8 cellular contexts compared by ENCODE assay signal in the genomic region with DNA sequence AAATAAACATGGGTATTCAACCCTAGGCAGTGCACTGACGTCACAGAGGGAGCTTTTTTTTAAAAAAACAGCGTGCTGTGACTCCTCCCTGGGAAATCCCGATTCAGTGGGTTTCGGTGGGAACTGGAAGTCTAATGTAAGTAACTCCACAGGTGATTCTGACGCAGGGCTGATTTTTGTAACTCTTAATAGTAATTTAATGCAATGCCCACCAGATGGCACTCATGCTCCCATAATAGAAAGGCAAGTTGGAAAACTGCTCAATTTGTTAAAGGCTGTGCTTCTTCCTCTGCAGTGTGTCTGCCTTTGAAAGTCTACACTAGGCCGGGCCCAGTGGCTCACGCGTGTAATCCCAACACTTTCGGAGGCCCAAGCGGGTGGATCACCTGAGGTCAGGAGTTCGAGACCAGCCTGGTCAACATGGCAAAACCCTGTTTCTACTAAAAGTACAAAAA. TPM values are rescaled to one million over a fixed set of nuclear protein-coding genes. Genes with fewer than 3 reads are reported as not detected.
DNase-seq lines count a peak whose midpoint lies in the region; ATAC-seq and TF ChIP-seq lines count a peak whose summit lies in the region.

No MANE protein-coding gene starts in this region.

- no peak overlapping the region for H3K4me2 ChIP-seq in H9 (ENCODE audit: insufficient read depth, insufficient read length, low read length)

- no peak overlapping the region for H3K14ac ChIP-seq in H9 (ENCODE audit: insufficient read depth, low read length)

- 0 out of 5 replicates have a peak overlapping the region, but pooled peaks of 1 of the 2 experiments have one; percentile 8 for H3K4me3 Mint-ChIP-seq in H9

- H3K23me2 ChIP-seq in H9 (ENCODE audit: insufficient read length, low read depth, low read length, poor library complexity, severe bottlenecking), result no peaks in the 10 kb centered on the region

- H2BK12ac ChIP-seq in H9 (ENCODE audit: insufficient read length, low read depth, low read length), result no peak overlapping the region

- H3K4me1 ChIP-seq in H9 (ENCODE audit: insufficient read depth, low read length) (no peaks in the 10 kb centered on the region), left ventricle myocardium inferior (peaks cover 25% of the 10 kb centered on the region)

- H3K27ac Mint-ChIP-seq in H9, result peak overlapping the region in 2 of 3 experiments; percentile 11 to 39; a peak in 2 of 7 replicates

- H2BK120ac ChIP-seq in H9 (ENCODE audit: low read depth, low read length, poor library complexity, severe bottlenecking), result no peak overlapping the region

- H4K91ac ChIP-seq in H9 (ENCODE audit: insufficient read length, low read depth, low read length), result no peak overlapping the region

- H2BK20ac ChIP-seq in H9 (ENCODE audit: low read depth, low read length, poor library complexity, severe bottlenecking), result no peak overlapping the region

- H4K8ac ChIP-seq in H9 (replicated peaks; ENCODE audit: insufficient read length, low read depth, low read length), result no peak overlapping the region

- H3K4me3 ChIP-seq in left ventricle myocardium inferior (peak overlapping the region; percentile 27), retinal pigment epithelial cell (ENCODE audit: low read length) (peak overlapping the region; percentile 53)

- peaks cover 3 to 5% (median 5%) of the 10 kb centered on the region in 3 experiments; a peak in 6 of 7 replicates for H3K36me3 Mint-ChIP-seq in H9 (ENCODE audit: insufficient read depth in 1 of 3, low read depth in 3 of 3)

- no peak overlapping the region for H2BK5ac ChIP-seq in H9 (ENCODE audit: insufficient read length, low read length)

- H3K23ac ChIP-seq in H9 (ENCODE audit: insufficient read length, low read depth, low read length), result no peak overlapping the region

- no peak overlapping the region for H3K56ac ChIP-seq in H9 (ENCODE audit: insufficient read length, low read depth, low read length)

- peaks cover 3 to 9% of the 10 kb centered on the region in 2 experiments; a peak in 3 of 4 replicates for H3K4me1 Mint-ChIP-seq in H9

- H3K79me2 ChIP-seq in H9 (ENCODE audit: insufficient read depth, low read length), result no peaks in the 10 kb centered on the region

- peaks cover 5% of the 10 kb centered on the region for H3K9me3 ChIP-seq in H9 (ENCODE audit: control insufficient read depth, low read depth, low read length)
- H3K9me3 ChIP-seq in left ventricle myocardium inferior (replicated peaks), result peaks cover under 1% of the 10 kb centered on the region

- H3K27me3 ChIP-seq in H9 (ENCODE audit: insufficient read depth, low read length) (no peaks in the 10 kb centered on the region), left ventricle myocardium inferior (ENCODE audit: low read depth) (no peaks in the 10 kb centered on the region)

- peak; percentile 74 for DNase-seq in GM04504 (ENCODE audit: low read depth)
- peak; percentile 78 for DNase-seq in H9
- peak; percentile 71 for DNase-seq in MV-4-11 (lab: John Stamatoyannopoulos, UW)
- DNase-seq in SW 1271 (lab: John Stamatoyannopoulos, UW), result peak; percentile 23 to 69
- peak; percentile 69 for DNase-seq in amniotic epithelial cell (ENCODE audit: low read depth)
- DNase-seq in left ventricle myocardium inferior, result no peak
- DNase-seq in retinal pigment epithelial cell (ENCODE audit: low read depth), result peak; percentile 62

- WGBS in H9 (ENCODE audit: extremely low coverage, insufficient read length, low lambda C conversion rate), result no CpG with 5 or more reads among the region's 11 CpGs

- no peak overlapping the region for H3K4ac ChIP-seq in H9 (ENCODE audit: low read depth, low read length)

- no peak overlapping the region for H2BK15ac ChIP-seq in H9 (ENCODE audit: low read depth, low read length)

- no peak overlapping the region for H3T11ph ChIP-seq in H9 (ENCODE audit: low read length)

- H2AFZ ChIP-seq in H9 (ENCODE audit: low read length), result no peak overlapping the region

- no peak overlapping the region for H3K9ac ChIP-seq in H9 (ENCODE audit: extremely low read depth, insufficient read length, low read length)

- no peaks in the 10 kb centered on the region for H4K20me1 ChIP-seq in H9 (ENCODE audit: control insufficient read depth, insufficient read depth, insufficient read length)

- no peak overlapping the region for H4K5ac ChIP-seq in H9 (ENCODE audit: insufficient read length, low read depth, low read length)

- H2AK5ac ChIP-seq in H9 (ENCODE audit: insufficient read length, low read length), result no peak overlapping the region

- no peak overlapping the region for H3K18ac ChIP-seq in H9 (ENCODE audit: insufficient read length, low read depth, low read length)

- H3K27ac ChIP-seq in H9 (ENCODE audit: insufficient read length, low read depth, low read length), result no peak overlapping the region
- H3K27ac ChIP-seq in left ventricle myocardium inferior (replicated peaks), result peak overlapping the region; percentile 69

- no peaks in the 10 kb centered on the region; the same call in 1 of the 2 replicates for H3K27me3 Mint-ChIP-seq in H9 (ENCODE audit: low read depth)

- peaks cover 8 to 12% of the 10 kb centered on the region in 2 experiments for H3K9me3 Mint-ChIP-seq in H9

- H3K36me3 ChIP-seq in left ventricle myocardium inferior, result no peaks in the 10 kb centered on the region

- TF ChIP-seq CTCF in H9 (conservative IDR thresholded peaks at IDR 0.05) (peak; percentile 74), left ventricle myocardium inferior (IDR thresholded peaks at IDR 0.05; ENCODE audit: borderline replicate concordance) (peak; percentile 69), retinal pigment epithelial cell (conservative IDR thresholded peaks at IDR 0.05; ENCODE audit: low read depth, low read length) (peak; percentile 54)

- no peak for ATAC-seq in HG02588 (IDR thresholded peaks at IDR 0.05; ENCODE audit: unreplicated experiment)

- intact Hi-C loops in left ventricle myocardium inferior (cut with micrococcal nuclease), result no loop called here

- H3K79me1 ChIP-seq in H9 (ENCODE audit: insufficient read depth, low read depth, low read length, poor library complexity, severe bottlenecking), result no peaks in the 10 kb centered on the region

RNA-seq across cellular contexts. Expression of a gene that starts 10.9 kb away (rescaled TPM):
- 51.3 and 59.4 TPM in 2 replicates for total RNA-seq in H9 (2021)
- 39.2 TPM for total RNA-seq in left ventricle myocardium inferior
